Comparison of ENCODE assay signal across 1 cellular context in the genomic region with DNA sequence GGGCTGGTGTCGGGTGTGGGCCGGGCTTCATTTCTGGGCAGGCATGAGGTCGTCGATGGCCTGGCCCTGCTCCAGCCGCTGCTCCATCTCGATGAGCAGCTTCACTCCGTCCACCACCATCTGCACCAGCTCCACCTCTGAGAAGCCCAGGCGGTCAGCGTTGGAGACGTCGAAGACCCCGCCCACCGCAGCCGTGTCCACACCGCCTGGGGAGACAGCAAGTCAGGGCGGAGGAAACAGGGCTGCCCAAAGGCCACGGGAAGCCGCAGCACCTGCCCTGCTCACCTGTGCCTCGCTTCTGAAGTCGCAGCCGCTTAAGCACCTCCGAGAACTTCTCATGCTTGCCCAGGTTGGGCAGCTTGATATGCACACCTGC.
TF ChIP-seq lines count a peak whose summit lies in the region.

No MANE protein-coding gene starts in this region.

TF ChIP-seq in H1, 55 proteins besides CTCF, POLR2A, EP300 and RAD21:
- no peak for TF ChIP-seq SIN3A (conservative IDR thresholded peaks at IDR 0.05 in 1 of 2, IDR thresholded peaks at IDR 0.05 in 1 of 2; ENCODE audit: low read depth in 1 of 2, low read length in 2 of 2)
- TF ChIP-seq SAP30 (IDR thresholded peaks at IDR 0.05; ENCODE audit: insufficient read depth, insufficient replicate concordance, low read length), result no peak
- TF ChIP-seq USF2 (IDR thresholded peaks at IDR 0.05; ENCODE audit: low read length), result no peak
- TF ChIP-seq GABPA (IDR thresholded peaks at IDR 0.05; ENCODE audit: borderline replicate concordance, insufficient read depth, low read length), result no peak
- no peak for TF ChIP-seq TAF1 (IDR thresholded peaks at IDR 0.05; ENCODE audit: low read depth, low read length)
- TF ChIP-seq GTF2F1 (IDR thresholded peaks at IDR 0.05; ENCODE audit: borderline replicate concordance, low read depth, low read length), result no peak
- TF ChIP-seq RBBP5 (IDR thresholded peaks at IDR 0.05; ENCODE audit: borderline replicate concordance, low read depth, low read length), result no peak
- no peak for TF ChIP-seq NRF1 (IDR thresholded peaks at IDR 0.05; ENCODE audit: low read depth, low read length)
- TF ChIP-seq SIRT6 (IDR thresholded peaks at IDR 0.05; ENCODE audit: low read length), result no peak
- TF ChIP-seq KDM5A (IDR thresholded peaks at IDR 0.05; ENCODE audit: low read length), result no peak
TF ChIP-seq in H1: peak in this region for 0.
